In genomic region chr9:8852301-8852864, GRCh38 we compare ENCODE assay signal across 25 cellular contexts.
DNase-seq lines count a peak whose midpoint lies in the region; ATAC-seq, FAIRE-seq and TF ChIP-seq lines count a peak whose summit lies in the region.
"Had no signal": no experiment of that assay in that cellular context is flagged by ENCODE, and none has a peak within 500 bp of the region (broad histone marks: within the 10 kb centered on the region; RNA-seq: fewer than 3 reads in every experiment).

No MANE protein-coding gene starts in this region.

- H3K4me3 Mint-ChIP-seq in nephron progenitor cell = peak overlapping the region; percentile 69
- H3K4me3 Mint-ChIP-seq: CD4-positive, alpha-beta memory T cell had no signal

- peaks cover 43% of the 10 kb centered on the region for H3K4me1 ChIP-seq in cardiac muscle cell (ENCODE audit: low read depth)
- H3K4me1 ChIP-seq in H1 (replicated peaks in 1 of 4; ENCODE audit: control insufficient read depth in 3 of 4, insufficient read depth in 4 of 4, low read length in 3 of 4) = peaks cover 0 to 9% (median 2%) of the 10 kb centered on the region in 4 experiments; a peak in 2 of 7 replicates
- H3K4me1 ChIP-seq: Caco-2 had no signal

- H4K20me1 ChIP-seq in H1 (replicated peaks in 1 of 2; ENCODE audit: control insufficient read depth in 1 of 2, insufficient read depth in 2 of 2, low read length in 2 of 2) = no peaks in the 10 kb centered on the region
- H4K20me1 ChIP-seq: BLaER1 treated with 17β-estradiol and CSF1 and Interleukin-3, amounts not matched to agents 10 nM and 100 nM had no signal

- no peak overlapping the region for H2BK15ac ChIP-seq in H1 (ENCODE audit: low read length)

- no peak overlapping the region for H3K18ac ChIP-seq in H1 (ENCODE audit: extremely low read depth, low read length)

- ATAC-seq in left cardiac atrium (no peak), HG02973 (IDR thresholded peaks at IDR 0.05; ENCODE audit: unreplicated experiment) (no peak), HG03432 (IDR thresholded peaks at IDR 0.05; ENCODE audit: unreplicated experiment) (no peak)
- ATAC-seq: HCT116 had no signal

- H3K9me3 ChIP-seq in cardiac muscle cell (ENCODE audit: low read depth) (no peaks in the 10 kb centered on the region), H1 (ENCODE audit: insufficient read depth in 2 of 2, low read depth in 1 of 2, low read length in 1 of 2) (no peaks in the 10 kb centered on the region)
- H3K9me3 ChIP-seq: BLaER1 treated with 17β-estradiol and CSF1 and Interleukin-3, amounts not matched to agents 10 nM and 100 nM; Caco-2; Peyer's patch had no signal

- TF ChIP-seq POLR2A in H1 (IDR thresholded peaks at IDR 0.05; ENCODE audit: control extremely low read depth in 1 of 2, low read depth in 2 of 2, low read length in 2 of 2) (no peak), GM12891 (IDR thresholded peaks at IDR 0.05; ENCODE audit: low read depth, low read length) (no peak)

- H3K27me3 ChIP-seq in cardiac muscle cell (no peaks in the 10 kb centered on the region), H1 (replicated peaks in 1 of 4; ENCODE audit: control insufficient read depth in 3 of 4, extremely low read depth in 1 of 4, insufficient read depth in 3 of 4, low read length in 3 of 4) (no peaks in the 10 kb centered on the region; a peak in 2 of 7 replicates)

- POLR2A ChIA-PET in H1 (lab: Charles Lee; ENCODE audit: partially characterized antibody) = interaction anchor here (0.6 kb wide), 1 partner anchor 16 kb away, joined by 3 read pairs; no protein-coding TSS in a partner anchor

- H3K14ac ChIP-seq in H1 (ENCODE audit: insufficient read length) = no peak overlapping the region

- no peak for TF ChIP-seq EP300 in H1 (IDR thresholded peaks at IDR 0.05; ENCODE audit: borderline replicate concordance in 1 of 2, low read depth in 2 of 2, low read length in 2 of 2)

- TF ChIP-seq CTCF in cardiac muscle cell (IDR thresholded peaks at IDR 0.05; ENCODE audit: low read depth, low read length) (no peak), H1 (IDR thresholded peaks at IDR 0.05; ENCODE audit: control extremely low read depth in 1 of 3, insufficient read depth in 1 of 3, low read depth in 1 of 3, low read length in 3 of 3) (no peak), nephron progenitor cell (IDR thresholded peaks at IDR 0.05) (no peak)

- no peak for FAIRE-seq in H1 (lab: Jason Lieb, UNC)
- no peak for FAIRE-seq in GM12891 (lab: Jason Lieb, UNC)
- FAIRE-seq: GM12892 had no signal

- no peak for TF ChIP-seq RAD21 in H1 (IDR thresholded peaks at IDR 0.05 in 1 of 2, conservative IDR thresholded peaks at IDR 0.05 in 1 of 2; ENCODE audit: low read depth in 2 of 2, low read length in 2 of 2)

- peaks cover 4% of the 10 kb centered on the region for H3K36me3 ChIP-seq in cardiac muscle cell
- no peaks in the 10 kb centered on the region; a peak in 1 of 8 replicates for H3K36me3 ChIP-seq in H1 (ENCODE audit: control insufficient read depth in 2 of 4, insufficient read depth in 4 of 4, low read length in 3 of 4)
- H3K36me3 ChIP-seq: BLaER1 treated with 17β-estradiol and CSF1 and Interleukin-3, amounts not matched to agents 10 nM and 100 nM; Peyer's patch had no signal

- no peaks in the 10 kb centered on the region for H3K23me2 ChIP-seq in H1 (ENCODE audit: low read depth, low read length)

- H3K27ac ChIP-seq in cardiac muscle cell = peak overlapping the region; percentile 80
- no peak overlapping the region for H3K27ac ChIP-seq in H1 (ENCODE audit: low read depth, low read length)
- H3K27ac ChIP-seq: 22Rv1; BLaER1 treated with 17β-estradiol and CSF1 and Interleukin-3, amounts not matched to agents 10 nM and 100 nM; Peyer's patch had no signal

- H4K91ac ChIP-seq in H1 (replicated peaks; ENCODE audit: insufficient read length, low read length) = no peak overlapping the region

- H3K4me3 ChIP-seq in cardiac muscle cell = peak overlapping the region; percentile 8
- H3K4me3 ChIP-seq in H1 (ENCODE audit: extremely low read depth in 1 of 4, insufficient read depth in 2 of 4, low read depth in 3 of 4, low read length in 4 of 4) = no peak overlapping the region
- H3K4me3 ChIP-seq: BLaER1 treated with 17β-estradiol and CSF1 and Interleukin-3, amounts not matched to agents 10 nM and 100 nM; Peyer's patch had no signal

- no peak overlapping the region for H2BK20ac ChIP-seq in H1 (ENCODE audit: low read length)

- H3K56ac ChIP-seq in H1 (replicated peaks; ENCODE audit: insufficient read length, low read depth, low read length) = no peak overlapping the region

- H2BK120ac ChIP-seq in H1 (replicated peaks; ENCODE audit: low read depth, low read length) = no peak overlapping the region

- peaks cover 72% of the 10 kb centered on the region for H3K4me1 Mint-ChIP-seq in nephron progenitor cell

- no peak overlapping the region for H3K4ac ChIP-seq in H1 (replicated peaks; ENCODE audit: insufficient read length, low read depth, low read length)

- H3K27me3 Mint-ChIP-seq in nephron progenitor cell (ENCODE audit: low read depth, poor library complexity) = peaks cover 3% of the 10 kb centered on the region

- 49% methylated on average over 4 of the region's 4 CpGs; no CpG with 5 or more reads in 1 of the 2 experiments for WGBS in H1 (ENCODE audit: extremely low coverage in 1 of 2, insufficient coverage in 1 of 2, insufficient read length in 1 of 2, insufficient replicate concordance in 2 of 2, low coverage in 1 of 2, low lambda C conversion rate in 2 of 2, missing lambda C conversion rate in 1 of 2), 2 experiments

- no peak overlapping the region for H2AFZ ChIP-seq in H1 (ENCODE audit: low read length)

- no peak overlapping the region for H2AK5ac ChIP-seq in H1 (ENCODE audit: low read depth, low read length)

- no peak overlapping the region for H3K23ac ChIP-seq in H1 (ENCODE audit: insufficient read length)

- H2BK5ac ChIP-seq in H1 (ENCODE audit: low read depth, low read length) = no peak overlapping the region

- H3K79me2 ChIP-seq in H1 (ENCODE audit: control insufficient read depth in 1 of 2, insufficient read depth in 2 of 2, low read length in 2 of 2) = peaks cover 0 to 42% of the 10 kb centered on the region in 2 experiments; a peak in 2 of 4 replicates

- peak overlapping the region; percentile 85 for H3K27ac Mint-ChIP-seq in nephron progenitor cell
- H3K27ac Mint-ChIP-seq: CD4-positive, alpha-beta memory T cell had no signal

- peaks cover 21% of the 10 kb centered on the region for H3K36me3 Mint-ChIP-seq in nephron progenitor cell (ENCODE audit: low read depth)
- H3K36me3 Mint-ChIP-seq: CD4-positive, alpha-beta memory T cell had no signal

- H4K8ac ChIP-seq in H1 (ENCODE audit: extremely low read depth, insufficient read depth, low read length) = no peak overlapping the region

- no peak overlapping the region for H2BK12ac ChIP-seq in H1 (ENCODE audit: low read depth, low read length)

- H3K4me2 ChIP-seq in H1 (ENCODE audit: insufficient read depth in 1 of 2, low read depth in 2 of 2, low read length in 2 of 2) = peak overlapping the region in 1 of 2 experiments; percentile 5; a peak in 1 of 4 replicates
- H3K4me2 ChIP-seq: BLaER1 treated with 17β-estradiol and CSF1 and Interleukin-3, amounts not matched to agents 10 nM and 100 nM had no signal

- no peak overlapping the region for H4K5ac ChIP-seq in H1 (ENCODE audit: insufficient read length, low read depth, low read length)

- no peak for DNase-seq in cardiac muscle cell (ENCODE audit: low read depth in 1 of 2, low spot score in 1 of 2)
- DNase-seq in left cardiac atrium = no peak
- no peak for DNase-seq in H1 (ENCODE audit: low read depth in 1 of 2, low spot score in 2 of 2)
- no peak for DNase-seq in nephron progenitor cell
- DNase-seq in GM12891 (ENCODE audit: insufficient read length, low spot score) = no peak
- DNase-seq in NCI-H510A treated with DMSO at 0.1 percent for 48 hours (lab: John Stamatoyannopoulos, UW) = no peak
- DNase-seq: ACHN; Caco-2; CD4-positive, alpha-beta memory T cell; DMS 273 treated with DMSO at 0.1 percent for 48 hours; DMS79 treated with DMSO at 0.1 percent for 48 hours; GOT3; KG1; NCI-H1105; NCI-H146; NCI-H2029; NCI-H226; NCI-H524; Peyer's patch had no signal

- H3K9me3 Mint-ChIP-seq in nephron progenitor cell = peaks cover 13% of the 10 kb centered on the region

- H3K79me1 ChIP-seq in H1 (ENCODE audit: low read depth, low read length) = no peaks in the 10 kb centered on the region

- peak overlapping the region in 1 of 4 experiments; percentile 23; a peak in 1 of 7 replicates for H3K9ac ChIP-seq in H1 (replicated peaks in 1 of 4; ENCODE audit: extremely low read depth in 1 of 4, low read depth in 3 of 4, low read length in 3 of 4)
- H3K9ac ChIP-seq: BLaER1 treated with 17β-estradiol and CSF1 and Interleukin-3, amounts not matched to agents 10 nM and 100 nM had no signal

- intact Hi-C loops in left cardiac atrium (cut with DNase I) = no loop called here

- CTCF ChIA-PET in H1 (lab: Charles Lee; ENCODE audit: partially characterized antibody) = interaction anchor here (0.9 to 1.7 kb wide), 4 partner anchors 19 to 193 kb away, joined by 3 to 5 read pairs (median 4); no protein-coding TSS in a partner anchor

TF ChIP-seq in H1, 55 proteins besides CTCF, POLR2A, EP300 and RAD21:
- TF ChIP-seq CBX8 (IDR thresholded peaks at IDR 0.05; ENCODE audit: borderline replicate concordance, low read depth, low read length) (no peak), YY1 (IDR thresholded peaks at IDR 0.05; ENCODE audit: low read depth, low read length) (peak; percentile 47; the same call in 1 of the 2 replicates)

TF ChIP-seq in GM12891, 5 proteins besides CTCF, POLR2A, EP300 and RAD21:
- TF ChIP-seq PAX5 (IDR thresholded peaks at IDR 0.05; ENCODE audit: insufficient read depth, low read length, severe bottlenecking) = no peak
